Comparison of ENCODE assay signal across 13 cellular contexts in the genomic region with DNA sequence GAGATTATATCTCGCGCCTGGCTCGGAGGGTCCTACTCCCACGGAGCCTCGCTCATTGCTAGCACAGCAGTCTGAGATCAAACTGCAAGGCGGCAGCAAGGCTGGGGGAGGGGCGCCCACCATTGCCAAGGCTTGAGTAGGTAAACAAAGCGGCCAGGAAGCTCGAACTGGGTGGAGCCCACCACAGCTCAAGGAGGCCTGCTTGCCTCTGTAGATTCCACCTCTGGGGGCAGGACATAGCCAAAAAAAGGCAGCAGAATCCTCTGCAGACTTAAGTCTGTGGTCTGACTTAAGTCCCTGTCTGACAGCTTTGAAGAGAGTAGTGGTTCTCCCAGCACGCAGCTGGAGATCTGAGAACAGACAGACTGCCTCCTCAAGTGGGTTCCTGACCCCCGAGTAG. TPM values are rescaled to one million over a fixed set of nuclear protein-coding genes. Genes with fewer than 3 reads are reported as not detected.
"Had no signal": no experiment of that assay in that cellular context is flagged by ENCODE, and none has a peak within 500 bp of the region (broad histone marks: within the 10 kb centered on the region; RNA-seq: fewer than 3 reads in every experiment).

No MANE protein-coding gene starts in this region.

RNA-seq across cellular contexts. Expression of gene ATP1B4, which starts 17.3 kb away (rescaled TPM):
- total RNA-seq: activated CD4-positive, alpha-beta memory T cell treated with anti-CD3 and anti-CD28 coated beads for 36 hours; activated CD4-positive, alpha-beta T cell treated with anti-CD3 and anti-CD28 coated beads for 36 hours; activated CD4-positive, alpha-beta T cell treated with anti-CD3 and anti-CD28 coated beads, Interleukin-2, amount 10 ng/mL, durations not matched to agents 24 days and 14 days; activated T-helper 1 cell treated with anti-CD3 and anti-CD28 coated beads, Interleukin-12 subunit alpha, Interleukin-12 subunit beta, Interleukin-2, Interleukin-4 antibody, amounts not matched to agents 30 ng/mL and 10 ng/mL and 1 ng/mL, durations not matched to agents 14 hours and 24 hours and 36 hours; activated T-helper 2 cell treated with anti-CD3 and anti-CD28 coated beads, Interferon-gamma antibody, Interleukin-2, Interleukin-4, amounts not matched to agents 10 μg/mL and 5 μg/mL and 100 μg/mL, durations not matched to agents 14 hours and 24 hours and 36 hours; adrenal gland; aorta; body of pancreas; chondrocyte; dermis blood vessel endothelial cell; esophagus muscularis mucosa; foreskin keratinocyte; T-helper 2 cell treated with Interferon-gamma antibody and Interleukin-4, amounts not matched to agents 100 ng/mL and 5 ng/mL, for 36 hours had no signal

RNA-seq across cellular contexts. Expression of gene TMEM255A, which starts 33.3 kb away (rescaled TPM):
- total RNA-seq: activated CD4-positive, alpha-beta memory T cell treated with anti-CD3 and anti-CD28 coated beads for 36 hours; activated CD4-positive, alpha-beta T cell treated with anti-CD3 and anti-CD28 coated beads for 36 hours; activated CD4-positive, alpha-beta T cell treated with anti-CD3 and anti-CD28 coated beads, Interleukin-2, amount 10 ng/mL, durations not matched to agents 24 days and 14 days; activated T-helper 1 cell treated with anti-CD3 and anti-CD28 coated beads, Interleukin-12 subunit alpha, Interleukin-12 subunit beta, Interleukin-2, Interleukin-4 antibody, amounts not matched to agents 30 ng/mL and 10 ng/mL and 1 ng/mL, durations not matched to agents 14 hours and 24 hours and 36 hours; activated T-helper 2 cell treated with anti-CD3 and anti-CD28 coated beads, Interferon-gamma antibody, Interleukin-2, Interleukin-4, amounts not matched to agents 10 μg/mL and 5 μg/mL and 100 μg/mL, durations not matched to agents 14 hours and 24 hours and 36 hours; dermis blood vessel endothelial cell; T-helper 2 cell treated with Interferon-gamma antibody and Interleukin-4, amounts not matched to agents 100 ng/mL and 5 ng/mL, for 36 hours had no signal
